Comparison of ENCODE assay signal across 10 cellular contexts in genomic region chr13:95226476-95226875, GRCh38.
DNase-seq lines count a peak whose midpoint lies in the region; ATAC-seq and FAIRE-seq lines count a peak whose summit lies in the region.
"Had no signal": no experiment of that assay in that cellular context is flagged by ENCODE, and none has a peak within 500 bp of the region (broad histone marks: within the 10 kb centered on the region; RNA-seq: fewer than 3 reads in every experiment).

No MANE protein-coding gene starts in this region.

- no peaks in the 10 kb centered on the region for H3K36me3 Mint-ChIP-seq in T-helper 17 cell (ENCODE audit: low read depth)

- no peaks in the 10 kb centered on the region for H3K27me3 Mint-ChIP-seq in T-helper 17 cell

- peaks cover 5% of the 10 kb centered on the region for H3K4me1 Mint-ChIP-seq in T-helper 17 cell

- DNase-seq in T-helper 17 cell (no peak), substantia nigra (lab: John Stamatoyannopoulos, UW) (no peak), NCI-H2196 treated with DMSO at 0.1 percent for 48 hours (lab: John Stamatoyannopoulos, UW; ENCODE audit: unreplicated experiment) (no peak), ecto neural progenitor cell (ENCODE audit: low spot score) (no peak), HTR-8/SVneo (ENCODE audit: insufficient read length, low spot score) (no peak)
- DNase-seq: activated T-cell treated with anti-CD3 and anti-CD28 coated beads, Interleukin-2, amount 50 U/mL, for 72 hours; NCI-H2081 had no signal

- ATAC-seq in GM19372 (IDR thresholded peaks at IDR 0.05; ENCODE audit: low read depth, unreplicated experiment) (peak; percentile 24), HG02852 (IDR thresholded peaks at IDR 0.05; ENCODE audit: unreplicated experiment) (peak; percentile 5), T-helper 17 cell (no peak)
- ATAC-seq: activated T-cell treated with anti-CD3 and anti-CD28 coated beads, Interleukin-2, amount 50 U/mL, for 72 hours had no signal

- no peak for FAIRE-seq in HTR-8/SVneo (lab: Jason Lieb, UNC)
- FAIRE-seq: D721Med had no signal

- H3K9me3 ChIP-seq in T-helper 17 cell (ENCODE audit: control insufficient read depth, low read length, poor library complexity, severe bottlenecking), result no peaks in the 10 kb centered on the region

- peak overlapping the region; percentile 14 for H3K27ac ChIP-seq in substantia nigra (ENCODE audit: low read depth, low read length, poor library complexity, severe bottlenecking)

- peak overlapping the region; percentile 51 for H3K27ac Mint-ChIP-seq in T-helper 17 cell
- H3K27ac Mint-ChIP-seq: activated T-cell treated with anti-CD3 and anti-CD28 coated beads, Interleukin-2, amount 50 U/mL, for 72 hours had no signal

- no peak overlapping the region for H3K4me3 Mint-ChIP-seq in T-helper 17 cell
- H3K4me3 Mint-ChIP-seq: activated T-cell treated with anti-CD3 and anti-CD28 coated beads, Interleukin-2, amount 50 U/mL, for 72 hours had no signal
